Comparison of ENCODE assay signal across 17 cellular contexts in genomic region chr5:121366515-121366914, GRCh38.
DNase-seq lines count a peak whose midpoint lies in the region; ATAC-seq, FAIRE-seq and TF ChIP-seq lines count a peak whose summit lies in the region.
"Had no signal": no experiment of that assay in that cellular context is flagged by ENCODE, and none has a peak within 500 bp of the region (broad histone marks: within the 10 kb centered on the region; RNA-seq: fewer than 3 reads in every experiment).

No MANE protein-coding gene starts in this region.

- no peak for TF ChIP-seq CTCF in bronchial epithelial cell (IDR thresholded peaks at IDR 0.05; ENCODE audit: insufficient read depth, low read length, severe bottlenecking)
- no peak for TF ChIP-seq CTCF in kidney epithelial cell (IDR thresholded peaks at IDR 0.05; ENCODE audit: insufficient read depth, low read length, poor library complexity, severe bottlenecking)

- no peaks in the 10 kb centered on the region for H3K36me3 ChIP-seq in bronchial epithelial cell (ENCODE audit: control insufficient read depth, insufficient read depth, low read length)
- H3K36me3 ChIP-seq in kidney epithelial cell (ENCODE audit: control insufficient read depth, insufficient read depth, low read length) = no peaks in the 10 kb centered on the region
- H3K36me3 ChIP-seq: right lobe of liver, upper lobe of left lung had no signal

- H3K4me3 ChIP-seq in bronchial epithelial cell (ENCODE audit: low read depth, low read length) (no peak overlapping the region), kidney epithelial cell (ENCODE audit: low read depth, low read length) (no peak overlapping the region)
- H3K4me3 ChIP-seq: right lobe of liver, upper lobe of left lung had no signal

- ATAC-seq in GM18867 (IDR thresholded peaks at IDR 0.05; ENCODE audit: unreplicated experiment) (no peak), HG03521 (IDR thresholded peaks at IDR 0.05; ENCODE audit: unreplicated experiment) (no peak)
- ATAC-seq: naive thymus-derived CD4-positive, alpha-beta T cell; right lobe of liver; stimulated activated memory B cell treated with anti-CD40 and anti-IgM and Interleukin-4, amounts not matched to agents 10 μg/mL and 1 μg/mL and 100 μg/mL, for 72 hours had no signal

- no peaks in the 10 kb centered on the region for H3K27me3 ChIP-seq in bronchial epithelial cell (ENCODE audit: control insufficient read depth, insufficient read depth, low read length)
- no peaks in the 10 kb centered on the region for H3K27me3 ChIP-seq in kidney epithelial cell (ENCODE audit: control insufficient read depth, insufficient read depth, low read length)
- H3K27me3 ChIP-seq: right lobe of liver had no signal

- peak; percentile 8 for DNase-seq in AG20443 (ENCODE audit: low spot score)
- peak; percentile 8 for DNase-seq in M059J (ENCODE audit: low read depth)
- DNase-seq in bronchial epithelial cell (ENCODE audit: low read depth) = peak; percentile 79
- DNase-seq in kidney epithelial cell (ENCODE audit: low read depth) = peak; percentile 10
- no peak for DNase-seq in stimulated activated CD4-positive, alpha-beta T cell treated with anti-CD3 and anti-CD28 coated beads, Interleukin-15, amount 100 ng/mL, for 24 hours
- no peak for DNase-seq in pons (ENCODE audit: low spot score)
- DNase-seq: CD4-positive, CD25-positive, alpha-beta regulatory T cell; naive thymus-derived CD4-positive, alpha-beta T cell; NCI-H2029; NCI-H82; right lobe of liver; Right ventricle myocardium superior; upper lobe of left lung had no signal

- no peak for FAIRE-seq in bronchial epithelial cell (lab: Jason Lieb, UNC)
- FAIRE-seq: GM18507 had no signal

Comparison
In these comparisons a context has a peak if more than half of its experiments do, and no peak if none do; other contexts are left out.
1. DNase-seq: peak in AG20443 (single experiment), M059J (single experiment), bronchial epithelial cell (single experiment) and kidney epithelial cell (single experiment); none in stimulated activated CD4-positive, alpha-beta T cell treated with anti-CD3 and anti-CD28 coated beads, Interleukin-15, amount 100 ng/mL, for 24 hours (single experiment) and pons (single experiment).